In the genomic region with DNA sequence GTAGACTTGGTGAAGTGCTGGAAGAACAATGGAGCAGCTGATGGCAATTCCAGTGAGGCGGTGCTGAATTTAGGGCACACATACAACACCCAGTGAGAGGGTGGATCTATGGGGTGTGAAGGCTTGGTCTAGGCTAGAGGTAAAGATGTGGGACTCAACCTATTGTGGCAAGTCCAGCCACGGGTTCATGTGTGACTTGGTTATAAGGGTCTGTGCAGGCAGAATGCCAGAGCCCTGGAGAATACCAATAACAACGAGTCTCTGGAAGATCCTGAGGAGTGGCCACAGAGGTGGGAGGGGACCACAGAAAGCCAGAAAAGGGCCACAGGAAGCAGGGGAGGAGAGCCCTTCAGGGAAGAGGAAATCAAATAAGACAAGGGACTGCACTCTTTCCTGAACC, we compare ENCODE assay signal across 13 cellular contexts. TPM values are rescaled to one million over a fixed set of nuclear protein-coding genes. Genes with fewer than 3 reads are reported as not detected.
A peak's percentile ranks its signal among the peaks of the same experiment; 100 is the strongest.
DNase-seq lines count a peak whose midpoint lies in the region; ATAC-seq and TF ChIP-seq lines count a peak whose summit lies in the region.
"Had no signal": no experiment of that assay in that cellular context is flagged by ENCODE, and none has a peak within 500 bp of the region (broad histone marks: within the 10 kb centered on the region; RNA-seq: fewer than 3 reads in every experiment).

No MANE protein-coding gene starts in this region.

- no TSS peak for BruUV-seq in IMR-90 (replicated peaks; lab: Mats Ljungman, UMichigan)

- in situ Hi-C loops in IMR-90 (cut with MboI; ENCODE audit: low sequenced_read_pairs), result no loop called here

- no peak for ATAC-seq in IMR-90 (ENCODE audit: low read depth)

- H4K20me1 ChIP-seq in IMR-90 (ENCODE audit: insufficient read depth, low read length), result peaks cover 50% of the 10 kb centered on the region

- DNase-seq in IMR-90, result no peak
- DNase-seq in stomach, result no peak
- no peak for DNase-seq in GDM1 (lab: John Stamatoyannopoulos, UW)
- no peak for DNase-seq in foreskin fibroblast
- DNase-seq: anterior cingulate cortex; Caco-2; NCI-H1436 treated with DMSO at 0.1 percent for 48 hours; NCI-H69; SIG-M5; stimulated activated CD4-positive, alpha-beta T cell treated with anti-CD3 and anti-CD28 coated beads, Interleukin-2, amount 100 ng/mL, for 24 hours had no signal

- peak overlapping the region; percentile 0; the same call in 1 of the 2 replicates for H3K23ac ChIP-seq in IMR-90 (ENCODE audit: low read depth, low read length)

- peaks cover 51% of the 10 kb centered on the region for H3K9me1 ChIP-seq in IMR-90 (ENCODE audit: insufficient read depth, low read length)

- H3K4ac ChIP-seq in IMR-90 (ENCODE audit: low read depth, low read length), result peak overlapping the region; percentile 2

- no peak for TF ChIP-seq EP300 in stomach (IDR thresholded peaks at IDR 0.05)

- no peak overlapping the region for H2BK20ac ChIP-seq in IMR-90 (ENCODE audit: low read depth, low read length)

- no peak overlapping the region for H2AK9ac ChIP-seq in IMR-90 (replicated peaks; ENCODE audit: low read depth, low read length, poor library complexity)

- H3K4me1 ChIP-seq in IMR-90 (ENCODE audit: control insufficient read depth, insufficient read depth, low read length) (peaks cover 53% of the 10 kb centered on the region), muscle layer of colon (ENCODE audit: insufficient read depth, low read length) (peaks cover 79% of the 10 kb centered on the region), stomach (peaks cover 51 to 82% (median 65%) of the 10 kb centered on the region in 4 donors)

- TF ChIP-seq CTCF in IMR-90 (conservative IDR thresholded peaks at IDR 0.05; ENCODE audit: low read depth, low read length) (no peak), stomach (IDR thresholded peaks at IDR 0.05) (no peak), foreskin fibroblast (IDR thresholded peaks at IDR 0.05; ENCODE audit: low read depth, low read length) (no peak)

- no peak overlapping the region for H3K14ac ChIP-seq in IMR-90 (replicated peaks; ENCODE audit: low read depth, low read length)

- no peak overlapping the region for H2BK120ac ChIP-seq in IMR-90 (ENCODE audit: low read depth, low read length)

- H3K9me3 ChIP-seq in IMR-90 (ENCODE audit: control insufficient read depth, insufficient read depth, low read length), result no peaks in the 10 kb centered on the region
- no peaks in the 10 kb centered on the region for H3K9me3 ChIP-seq in muscle layer of colon (ENCODE audit: low read length)
- no peaks in the 10 kb centered on the region for H3K9me3 ChIP-seq in stomach
- H3K9me3 ChIP-seq: Caco-2 had no signal

- POLR2A ChIA-PET in IMR-90 (lab: Charles Lee; ENCODE audit: unreplicated experiment), result no interaction called here

- H3K4me3 ChIP-seq in IMR-90 (ENCODE audit: insufficient read depth, low read depth, low read length), result no peak overlapping the region
- no peak overlapping the region for H3K4me3 ChIP-seq in muscle layer of colon (ENCODE audit: low read depth in 1 of 2, low read length in 2 of 2)
- H3K4me3 ChIP-seq in stomach, result no peak overlapping the region
- H3K4me3 ChIP-seq in foreskin fibroblast (ENCODE audit: low read depth in 1 of 2, low read length in 2 of 2), result no peak overlapping the region

- no peak overlapping the region for H3K4me2 ChIP-seq in IMR-90 (ENCODE audit: low read depth, low read length)

- H2BK15ac ChIP-seq in IMR-90 (ENCODE audit: low read depth, low read length), result 0 out of 3 replicates have a peak overlapping the region, but pooled peaks have one; percentile 11

- no peaks in the 10 kb centered on the region for H3K27me3 ChIP-seq in IMR-90 (ENCODE audit: control insufficient read depth, insufficient read depth, low read length)
- H3K27me3 ChIP-seq in muscle layer of colon (ENCODE audit: control insufficient read depth in 1 of 2, insufficient read depth in 2 of 2, low read length in 2 of 2), result no peaks in the 10 kb centered on the region
- no peaks in the 10 kb centered on the region for H3K27me3 ChIP-seq in stomach

- no peak overlapping the region; the same call in 1 of the 2 replicates for H4K91ac ChIP-seq in IMR-90 (ENCODE audit: insufficient read depth, low read depth, low read length)

- H3K36me3 ChIP-seq in IMR-90 (ENCODE audit: control insufficient read depth, insufficient read depth, low read length) (peaks cover 14% of the 10 kb centered on the region), muscle layer of colon (ENCODE audit: insufficient read depth, low read length) (no peaks in the 10 kb centered on the region), stomach (no peaks in the 10 kb centered on the region)

- H4K8ac ChIP-seq in IMR-90 (ENCODE audit: low read depth in 2 of 2, low read length in 2 of 2), result 0 out of 4 replicates have a peak overlapping the region, but pooled peaks of 1 of the 2 experiments have one; percentile 3

- no peak overlapping the region; the same call in 1 of the 2 replicates for H4K5ac ChIP-seq in IMR-90 (ENCODE audit: low read depth, low read length)

- no peak for TF ChIP-seq RAD21 in IMR-90 (IDR thresholded peaks at IDR 0.05; ENCODE audit: low read length)

- no peak overlapping the region for H3K9ac ChIP-seq in IMR-90 (ENCODE audit: low read depth, low read length)
- H3K9ac ChIP-seq in muscle layer of colon (ENCODE audit: low read length), result no peak overlapping the region

- WGBS in IMR-90 (ENCODE audit: extremely low coverage in 2 of 2, insufficient read length in 1 of 2), 2 experiments, result 67% methylated on average over 1 of the region's 3 CpGs; no CpG with 5 or more reads in 1 of the 2 experiments
- 51 to 66% (median 58%) methylated on average over 3 of the region's 3 CpGs for WGBS in stomach, 5 donors

- TF ChIP-seq POLR2A in IMR-90 (IDR thresholded peaks at IDR 0.05; ENCODE audit: low read depth, low read length), result no peak
- no peak for TF ChIP-seq POLR2A in stomach (IDR thresholded peaks at IDR 0.05)

- peak overlapping the region; percentile 33; the same call in 1 of the 2 replicates for H2AK5ac ChIP-seq in IMR-90 (ENCODE audit: low read depth, low read length)

- no peak overlapping the region for H2BK5ac ChIP-seq in IMR-90 (ENCODE audit: low read depth, low read length, poor library complexity, severe bottlenecking)

- H3K56ac ChIP-seq in IMR-90 (ENCODE audit: extremely low read depth, insufficient read depth, low read length), result no peak overlapping the region

- CTCF ChIA-PET in IMR-90 (lab: Yijun Ruan, JAX), result interaction anchor here (0.6 kb wide), 1 partner anchor 78 kb away, joined by 3 read pairs; no protein-coding TSS in a partner anchor

- H2AFZ ChIP-seq in IMR-90 (replicated peaks; ENCODE audit: low read length, poor library complexity), result no peak overlapping the region

- H3K79me1 ChIP-seq in IMR-90 (ENCODE audit: low read depth in 1 of 2, low read length in 2 of 2), result peaks cover 25 to 90% of the 10 kb centered on the region in 2 experiments

- intact Hi-C loops in IMR-90 (cut with micrococcal nuclease), result no loop called here
- intact Hi-C loops in stomach (cut with DNase I; ENCODE audit: low total_unique reads), result no loop called here

- H3K18ac ChIP-seq in IMR-90 (ENCODE audit: low read depth, low read length), result peak overlapping the region; percentile 14; the same call in 1 of the 2 replicates

- dilution Hi-C loops in IMR-90 (cut with HindIII; ENCODE audit: low sequenced_read_pairs, unreplicated experiment), result no loop called here

- no peak overlapping the region for H3K27ac ChIP-seq in IMR-90 (ENCODE audit: insufficient read depth, low read length)
- H3K27ac ChIP-seq in angular gyrus (ENCODE audit: low read depth, low read length), result peak overlapping the region; percentile 22
- peak overlapping the region; percentile 5 for H3K27ac ChIP-seq in muscle layer of colon (ENCODE audit: low read depth, low read length)
- H3K27ac ChIP-seq in temporal lobe (ENCODE audit: low read depth, low read length), result peak overlapping the region; percentile 49
- H3K27ac ChIP-seq in stomach, result peak overlapping the region in 2 of 5 donors; percentile 78 to 79

TF ChIP-seq in IMR-90, 13 proteins besides CTCF, POLR2A, EP300 and RAD21 (continues in another document):
- TF ChIP-seq MAFK (IDR thresholded peaks at IDR 0.05; ENCODE audit: low read depth, low read length) (no peak), SMC3 (IDR thresholded peaks at IDR 0.05; ENCODE audit: low read depth, low read length) (no peak), CHD1 (IDR thresholded peaks at IDR 0.05; ENCODE audit: low read depth, low read length) (no peak), CEBPB (IDR thresholded peaks at IDR 0.05; ENCODE audit: low read depth, low read length) (no peak), MXI1 (IDR thresholded peaks at IDR 0.05; ENCODE audit: borderline replicate concordance, low read depth, low read length) (no peak), BHLHE40 (IDR thresholded peaks at IDR 0.05; ENCODE audit: low read depth, low read length) (no peak), RCOR1 (IDR thresholded peaks at IDR 0.05; ENCODE audit: insufficient replicate concordance, low read length) (no peak), FOS (IDR thresholded peaks at IDR 0.05; ENCODE audit: low read depth, low read length) (no peak), MAZ (IDR thresholded peaks at IDR 0.05; ENCODE audit: borderline replicate concordance, low read depth, low read length) (no peak), RFX5 (IDR thresholded peaks at IDR 0.05; ENCODE audit: low read depth, low read length) (no peak), NFE2L2 (IDR thresholded peaks at IDR 0.05; ENCODE audit: low read depth, low read length) (no peak)
- TF ChIP-seq, protein P1, sequence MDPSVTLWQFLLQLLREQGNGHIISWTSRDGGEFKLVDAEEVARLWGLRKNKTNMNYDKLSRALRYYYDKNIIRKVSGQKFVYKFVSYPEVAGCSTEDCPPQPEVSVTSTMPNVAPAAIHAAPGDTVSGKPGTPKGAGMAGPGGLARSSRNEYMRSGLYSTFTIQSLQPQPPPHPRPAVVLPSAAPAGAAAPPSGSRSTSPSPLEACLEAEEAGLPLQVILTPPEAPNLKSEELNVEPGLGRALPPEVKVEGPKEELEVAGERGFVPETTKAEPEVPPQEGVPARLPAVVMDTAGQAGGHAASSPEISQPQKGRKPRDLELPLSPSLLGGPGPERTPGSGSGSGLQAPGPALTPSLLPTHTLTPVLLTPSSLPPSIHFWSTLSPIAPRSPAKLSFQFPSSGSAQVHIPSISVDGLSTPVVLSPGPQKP (IDR thresholded peaks at IDR 0.05; ENCODE audit: borderline replicate concordance, low read depth, low read length), result no peak

RNA-seq across cellular contexts. Expression of a gene that starts 55.0 kb away (rescaled TPM):
- total RNA-seq in IMR-90 (2012; rRNA removed) (26.2 and 34.2 TPM in 2 replicates), temporal lobe (69.3 TPM), stomach (100 to 1,000 TPM in 2 of 5 donors, 10 to 100 TPM in 3; 15.2 to 147 (median 53.8) TPM)
- polyA plus RNA-seq in IMR-90 (2012; rRNA removed) (35.4 and 45.8 TPM in 2 replicates), stomach (10 to 100 TPM; 18.9 to 33.9 (median 26.0) TPM)
- polyA plus RNA-seq in IMR-90 (2012; cell fraction: cytosol; rRNA removed), result 36.0 and 50.5 TPM in 2 replicates
- polyA plus RNA-seq in IMR-90 (2012; cell fraction: nucleus; rRNA removed; ENCODE audit: low replicate concordance), result 72.1 and 93.1 TPM in 2 replicates
